Comparison of ENCODE assay signal across 1 cellular context in genomic region chr2:65056215-65056989, GRCh38.
TF ChIP-seq lines count a peak whose summit lies in the region.

A gene with protein sequence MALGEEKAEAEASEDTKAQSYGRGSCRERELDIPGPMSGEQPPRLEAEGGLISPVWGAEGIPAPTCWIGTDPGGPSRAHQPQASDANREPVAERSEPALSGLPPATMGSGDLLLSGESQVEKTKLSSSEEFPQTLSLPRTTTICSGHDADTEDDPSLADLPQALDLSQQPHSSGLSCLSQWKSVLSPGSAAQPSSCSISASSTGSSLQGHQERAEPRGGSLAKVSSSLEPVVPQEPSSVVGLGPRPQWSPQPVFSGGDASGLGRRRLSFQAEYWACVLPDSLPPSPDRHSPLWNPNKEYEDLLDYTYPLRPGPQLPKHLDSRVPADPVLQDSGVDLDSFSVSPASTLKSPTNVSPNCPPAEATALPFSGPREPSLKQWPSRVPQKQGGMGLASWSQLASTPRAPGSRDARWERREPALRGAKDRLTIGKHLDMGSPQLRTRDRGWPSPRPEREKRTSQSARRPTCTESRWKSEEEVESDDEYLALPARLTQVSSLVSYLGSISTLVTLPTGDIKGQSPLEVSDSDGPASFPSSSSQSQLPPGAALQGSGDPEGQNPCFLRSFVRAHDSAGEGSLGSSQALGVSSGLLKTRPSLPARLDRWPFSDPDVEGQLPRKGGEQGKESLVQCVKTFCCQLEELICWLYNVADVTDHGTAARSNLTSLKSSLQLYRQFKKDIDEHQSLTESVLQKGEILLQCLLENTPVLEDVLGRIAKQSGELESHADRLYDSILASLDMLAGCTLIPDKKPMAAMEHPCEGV (plus strand): TSS chr2:65056416. CDS start chr2:65069445, 13,029 bp downstream.

TF ChIP-seq in HEK293, 187 proteins besides CTCF, POLR2A, EP300 and RAD21 (continued from another document and continues in another):
- no peak; the same call in 1 of the 2 replicates for TF ChIP-seq ZNF513 (tag by site-specific recombination; IDR thresholded peaks at IDR 0.05)
- TF ChIP-seq, protein P1, sequence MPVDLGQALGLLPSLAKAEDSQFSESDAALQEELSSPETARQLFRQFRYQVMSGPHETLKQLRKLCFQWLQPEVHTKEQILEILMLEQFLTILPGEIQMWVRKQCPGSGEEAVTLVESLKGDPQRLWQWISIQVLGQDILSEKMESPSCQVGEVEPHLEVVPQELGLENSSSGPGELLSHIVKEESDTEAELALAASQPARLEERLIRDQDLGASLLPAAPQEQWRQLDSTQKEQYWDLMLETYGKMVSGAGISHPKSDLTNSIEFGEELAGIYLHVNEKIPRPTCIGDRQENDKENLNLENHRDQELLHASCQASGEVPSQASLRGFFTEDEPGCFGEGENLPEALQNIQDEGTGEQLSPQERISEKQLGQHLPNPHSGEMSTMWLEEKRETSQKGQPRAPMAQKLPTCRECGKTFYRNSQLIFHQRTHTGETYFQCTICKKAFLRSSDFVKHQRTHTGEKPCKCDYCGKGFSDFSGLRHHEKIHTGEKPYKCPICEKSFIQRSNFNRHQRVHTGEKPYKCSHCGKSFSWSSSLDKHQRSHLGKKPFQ (tag by site-specific recombination; IDR thresholded peaks at IDR 0.05) = no peak
- no peak for TF ChIP-seq BCL11A (tag by site-specific recombination; IDR thresholded peaks at IDR 0.05; ENCODE audit: low read depth)
- TF ChIP-seq ZNF558 (tag by site-specific recombination; IDR thresholded peaks at IDR 0.05) = no peak
- no peak for TF ChIP-seq OVOL3 (tag by site-specific recombination; IDR thresholded peaks at IDR 0.05)
- TF ChIP-seq ZNF114 (tag by site-specific recombination; IDR thresholded peaks at IDR 0.05) = no peak
- no peak for TF ChIP-seq TRIM28 (IDR thresholded peaks at IDR 0.05; ENCODE audit: borderline replicate concordance, low read length)
- no peak for TF ChIP-seq ZNF341 (tag by site-specific recombination; IDR thresholded peaks at IDR 0.05; ENCODE audit: low read depth)
- TF ChIP-seq, protein P2, sequence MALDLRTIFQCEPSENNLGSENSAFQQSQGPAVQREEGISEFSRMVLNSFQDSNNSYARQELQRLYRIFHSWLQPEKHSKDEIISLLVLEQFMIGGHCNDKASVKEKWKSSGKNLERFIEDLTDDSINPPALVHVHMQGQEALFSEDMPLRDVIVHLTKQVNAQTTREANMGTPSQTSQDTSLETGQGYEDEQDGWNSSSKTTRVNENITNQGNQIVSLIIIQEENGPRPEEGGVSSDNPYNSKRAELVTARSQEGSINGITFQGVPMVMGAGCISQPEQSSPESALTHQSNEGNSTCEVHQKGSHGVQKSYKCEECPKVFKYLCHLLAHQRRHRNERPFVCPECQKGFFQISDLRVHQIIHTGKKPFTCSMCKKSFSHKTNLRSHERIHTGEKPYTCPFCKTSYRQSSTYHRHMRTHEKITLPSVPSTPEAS (tag by site-specific recombination; IDR thresholded peaks at IDR 0.05) = no peak
- no peak for TF ChIP-seq ZFP3 (tag by site-specific recombination; IDR thresholded peaks at IDR 0.05; ENCODE audit: low read depth)
- TF ChIP-seq, protein P3, sequence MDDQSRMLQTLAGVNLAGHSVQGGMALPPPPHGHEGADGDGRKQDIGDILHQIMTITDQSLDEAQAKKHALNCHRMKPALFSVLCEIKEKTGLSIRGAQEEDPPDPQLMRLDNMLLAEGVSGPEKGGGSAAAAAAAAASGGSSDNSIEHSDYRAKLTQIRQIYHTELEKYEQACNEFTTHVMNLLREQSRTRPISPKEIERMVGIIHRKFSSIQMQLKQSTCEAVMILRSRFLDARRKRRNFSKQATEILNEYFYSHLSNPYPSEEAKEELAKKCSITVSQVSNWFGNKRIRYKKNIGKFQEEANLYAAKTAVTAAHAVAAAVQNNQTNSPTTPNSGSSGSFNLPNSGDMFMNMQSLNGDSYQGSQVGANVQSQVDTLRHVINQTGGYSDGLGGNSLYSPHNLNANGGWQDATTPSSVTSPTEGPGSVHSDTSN (CRISPR knock-in tag; IDR thresholded peaks at IDR 0.05) = peak; percentile 71; the same call in 1 of the 2 replicates
- TF ChIP-seq KLF8 (tag by site-specific recombination; IDR thresholded peaks at IDR 0.05) = peak; percentile 92
- TF ChIP-seq ZNF791 (tag by site-specific recombination; IDR thresholded peaks at IDR 0.05) = no peak
- no peak for TF ChIP-seq ZSCAN16 (tag by site-specific recombination; IDR thresholded peaks at IDR 0.05)
- TF ChIP-seq ZNF24 (tag by site-specific recombination; IDR thresholded peaks at IDR 0.05) = no peak
- no peak for TF ChIP-seq ZNF214 (tag by site-specific recombination; IDR thresholded peaks at IDR 0.05; ENCODE audit: borderline replicate concordance)
- TF ChIP-seq ZNF398 (tag by site-specific recombination; IDR thresholded peaks at IDR 0.05) = no peak
- TF ChIP-seq ZNF629 (tag by site-specific recombination; IDR thresholded peaks at IDR 0.05) = no peak
- TF ChIP-seq ZNF302 (tag by site-specific recombination; IDR thresholded peaks at IDR 0.05; ENCODE audit: low read depth) = no peak
- peak; percentile 74 for TF ChIP-seq ZBTB26 (tag by site-specific recombination; optimal IDR thresholded peaks at IDR 0.05)
- TF ChIP-seq SCRT2 (tag by site-specific recombination; IDR thresholded peaks at IDR 0.05) = no peak
- TF ChIP-seq, protein P4, sequence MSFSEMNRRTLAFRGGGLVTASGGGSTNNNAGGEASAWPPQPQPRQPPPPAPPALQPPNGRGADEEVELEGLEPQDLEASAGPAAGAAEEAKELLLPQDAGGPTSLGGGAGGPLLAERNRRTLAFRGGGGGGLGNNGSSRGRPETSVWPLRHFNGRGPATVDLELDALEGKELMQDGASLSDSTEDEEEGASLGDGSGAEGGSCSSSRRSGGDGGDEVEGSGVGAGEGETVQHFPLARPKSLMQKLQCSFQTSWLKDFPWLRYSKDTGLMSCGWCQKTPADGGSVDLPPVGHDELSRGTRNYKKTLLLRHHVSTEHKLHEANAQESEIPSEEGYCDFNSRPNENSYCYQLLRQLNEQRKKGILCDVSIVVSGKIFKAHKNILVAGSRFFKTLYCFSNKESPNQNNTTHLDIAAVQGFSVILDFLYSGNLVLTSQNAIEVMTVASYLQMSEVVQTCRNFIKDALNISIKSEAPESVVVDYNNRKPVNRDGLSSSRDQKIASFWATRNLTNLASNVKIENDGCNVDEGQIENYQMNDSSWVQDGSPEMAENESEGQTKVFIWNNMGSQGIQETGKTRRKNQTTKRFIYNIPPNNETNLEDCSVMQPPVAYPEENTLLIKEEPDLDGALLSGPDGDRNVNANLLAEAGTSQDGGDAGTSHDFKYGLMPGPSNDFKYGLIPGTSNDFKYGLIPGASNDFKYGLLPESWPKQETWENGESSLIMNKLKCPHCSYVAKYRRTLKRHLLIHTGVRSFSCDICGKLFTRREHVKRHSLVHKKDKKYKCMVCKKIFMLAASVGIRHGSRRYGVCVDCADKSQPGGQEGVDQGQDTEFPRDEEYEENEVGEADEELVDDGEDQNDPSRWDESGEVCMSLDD (tag by site-specific recombination; IDR thresholded peaks at IDR 0.05) = no peak
- no peak for TF ChIP-seq ZNF514 (tag by site-specific recombination; IDR thresholded peaks at IDR 0.05)
- peak; percentile 36; the same call in 1 of the 2 replicates for TF ChIP-seq ZBTB17 (tag by site-specific recombination; IDR thresholded peaks at IDR 0.05)
- TF ChIP-seq ZNF785 (tag by site-specific recombination; IDR thresholded peaks at IDR 0.05) = no peak
- TF ChIP-seq PRDM2 (tag by site-specific recombination; IDR thresholded peaks at IDR 0.05; ENCODE audit: borderline replicate concordance) = no peak
- no peak for TF ChIP-seq ZNF354C (tag by site-specific recombination; IDR thresholded peaks at IDR 0.05; ENCODE audit: borderline replicate concordance, low read depth)
- TF ChIP-seq PRDM10 (tag by site-specific recombination; IDR thresholded peaks at IDR 0.05) = no peak
- TF ChIP-seq MEIS1 (CRISPR knock-in tag; IDR thresholded peaks at IDR 0.05; ENCODE audit: borderline replicate concordance) = peak; percentile 14; the same call in 1 of the 2 replicates
- no peak for TF ChIP-seq ZNF324 (tag by site-specific recombination; IDR thresholded peaks at IDR 0.05)
